9 cellular contexts compared by ENCODE assay signal in genomic region chr11:57493507-57494503, GRCh38. TPM values are rescaled to one million over a fixed set of nuclear protein-coding genes. Genes with fewer than 3 reads are reported as not detected.
DNase-seq lines count a peak whose midpoint lies in the region; ATAC-seq lines count a peak whose summit lies in the region.
"Had no signal": no experiment of that assay in that cellular context is flagged by ENCODE, and none has a peak within 500 bp of the region (broad histone marks: within the 10 kb centered on the region; RNA-seq: fewer than 3 reads in every experiment).

No MANE protein-coding gene starts in this region.

- H3K27me3 ChIP-seq in iPS-18a (ENCODE audit: control insufficient read depth, insufficient read depth, low read length), result no peaks in the 10 kb centered on the region

- no peaks in the 10 kb centered on the region for H3K9me3 Mint-ChIP-seq in activated naive CD8-positive, alpha-beta T cell treated with anti-CD3 and anti-CD28 coated beads for 36 hours

- H3K9ac ChIP-seq in iPS-18a (ENCODE audit: low read length), result peak overlapping the region; percentile 56

- H3K4me1 ChIP-seq in iPS-18a (ENCODE audit: control insufficient read depth, low read depth, low read length), result peaks cover 5% of the 10 kb centered on the region

- H3K36me3 ChIP-seq in iPS-18a (ENCODE audit: control insufficient read depth, low read depth, low read length), result peaks cover 10% of the 10 kb centered on the region

- H3K9me3 ChIP-seq in iPS-18a (ENCODE audit: control insufficient read depth, low read depth, low read length), result no peaks in the 10 kb centered on the region

- H3K27me3 Mint-ChIP-seq in activated naive CD8-positive, alpha-beta T cell treated with anti-CD3 and anti-CD28 coated beads for 36 hours, result no peaks in the 10 kb centered on the region

- no peak overlapping the region for H3K4me3 Mint-ChIP-seq in activated naive CD8-positive, alpha-beta T cell treated with anti-CD3 and anti-CD28 coated beads for 36 hours

- no peak overlapping the region for H3K4me3 ChIP-seq in iPS-18a (ENCODE audit: low read length)

- peak; percentile 76 for DNase-seq in activated gamma-delta T cell treated with Interleukin-2 at 50 U/mL for 16 hours
- DNase-seq in activated gamma-delta T cell (lab: John Stamatoyannopoulos, UW), result no peak
- DNase-seq in SK-N-DZ (ENCODE audit: low spot score), result peak; percentile 67
- DNase-seq in activated naive CD8-positive, alpha-beta T cell treated with anti-CD3 and anti-CD28 coated beads for 36 hours, result peak; percentile 79
- peak; percentile 78 to 80 for DNase-seq in stimulated activated CD4-positive, alpha-beta T cell treated with anti-CD3 and anti-CD28 coated beads, Interleukin-2, amount 100 ng/mL, for 24 hours
- no peak for DNase-seq in NCI-H128 (lab: John Stamatoyannopoulos, UW; ENCODE audit: unreplicated experiment)

- H3K27ac Mint-ChIP-seq in activated naive CD8-positive, alpha-beta T cell treated with anti-CD3 and anti-CD28 coated beads for 36 hours, result peak overlapping the region; percentile 96

- ATAC-seq in HG03460 (IDR thresholded peaks at IDR 0.05; ENCODE audit: unreplicated experiment), result peak; percentile 65

- peaks cover 43% of the 10 kb centered on the region for H3K36me3 Mint-ChIP-seq in activated naive CD8-positive, alpha-beta T cell treated with anti-CD3 and anti-CD28 coated beads for 36 hours

- H3K27ac ChIP-seq in iPS-18a (ENCODE audit: low read length), result peak overlapping the region; percentile 86

- peaks cover 10% of the 10 kb centered on the region for H3K4me1 Mint-ChIP-seq in activated naive CD8-positive, alpha-beta T cell treated with anti-CD3 and anti-CD28 coated beads for 36 hours

RNA-seq across cellular contexts. Expression of gene SLC43A1, which starts 21.7 kb away (rescaled TPM):
- polyA plus RNA-seq in SK-N-DZ (2014; cell fraction: cytosol; rRNA removed), result 11.6 and 16.9 TPM in 2 replicates
- 44.9 and 68.1 TPM in 2 replicates for polyA plus RNA-seq in SK-N-DZ (2014; cell fraction: nucleus; rRNA removed)
- total RNA-seq in activated naive CD8-positive, alpha-beta T cell treated with anti-CD3 and anti-CD28 coated beads for 36 hours, result 10 to 100 TPM; 36.8 to 37.1 TPM

RNA-seq across cellular contexts. Expression of gene RTN4RL2, which starts 33.5 kb away (rescaled TPM):
- polyA plus RNA-seq in SK-N-DZ (2014; cell fraction: cytosol; rRNA removed), result 8.5 and 10.4 TPM in 2 replicates
- 1.5 and 3.7 TPM in 2 replicates for polyA plus RNA-seq in SK-N-DZ (2014; cell fraction: nucleus; rRNA removed)
- total RNA-seq in activated naive CD8-positive, alpha-beta T cell treated with anti-CD3 and anti-CD28 coated beads for 36 hours, result under 1 TPM; 0.43 to 0.44 TPM

RNA-seq across cellular contexts. Expression of gene TIMM10, which starts 36.7 kb away (rescaled TPM):
- 76.1 and 111 TPM in 2 replicates for polyA plus RNA-seq in SK-N-DZ (2014; cell fraction: cytosol; rRNA removed)
- polyA plus RNA-seq in SK-N-DZ (2014; cell fraction: nucleus; rRNA removed), result 36.7 and 53.3 TPM in 2 replicates
- 100 to 1,000 TPM; 134 to 137 TPM for total RNA-seq in activated naive CD8-positive, alpha-beta T cell treated with anti-CD3 and anti-CD28 coated beads for 36 hours

RNA-seq across cellular contexts. Expression of gene SMTNL1, which starts 43.6 kb away (rescaled TPM):
- polyA plus RNA-seq in SK-N-DZ (2014; cell fraction: cytosol; rRNA removed), result 0.12 and 0.16 TPM in 2 replicates
- polyA plus RNA-seq in SK-N-DZ (2014; cell fraction: nucleus; rRNA removed), result 0.50 and 0.64 TPM in 2 replicates
- total RNA-seq in activated naive CD8-positive, alpha-beta T cell treated with anti-CD3 and anti-CD28 coated beads for 36 hours, result not detected
- total RNA-seq: pulmonary artery endothelial cell had no signal

Comparison
In these comparisons a context has a peak if more than half of its experiments do, and no peak if none do; other contexts are left out.
1. DNase-seq: peak in activated gamma-delta T cell treated with Interleukin-2 at 50 U/mL for 16 hours (single experiment), SK-N-DZ (single experiment), activated naive CD8-positive, alpha-beta T cell treated with anti-CD3 and anti-CD28 coated beads for 36 hours (single experiment) and stimulated activated CD4-positive, alpha-beta T cell treated with anti-CD3 and anti-CD28 coated beads, Interleukin-2, amount 100 ng/mL, for 24 hours (2 of 2); none in activated gamma-delta T cell (single experiment) and NCI-H128 (single experiment).